Comparison of ENCODE assay signal across 19 cellular contexts in the genomic region with DNA sequence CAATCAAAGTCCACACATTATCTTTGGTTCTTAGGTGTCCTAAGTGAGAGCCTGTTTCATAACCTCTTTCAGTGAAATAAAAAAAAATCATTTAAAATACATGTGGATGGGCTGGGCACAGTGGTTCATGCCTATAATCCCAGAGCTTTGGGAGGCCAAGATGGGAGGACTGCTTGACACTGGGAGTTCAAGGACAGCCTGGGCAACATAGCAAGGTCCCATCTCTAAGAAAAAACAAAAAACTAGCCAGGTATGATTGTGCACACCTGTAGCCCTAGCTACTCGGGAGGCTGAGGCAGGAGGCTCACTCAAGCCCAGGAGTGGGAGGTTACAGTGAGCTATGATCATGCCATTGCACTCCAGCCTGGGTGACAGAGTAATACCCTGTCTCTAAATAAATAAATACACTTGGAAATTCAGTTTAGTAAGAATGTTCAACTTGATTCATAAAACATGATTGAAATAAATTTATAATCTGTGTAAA. TPM values are rescaled to one million over a fixed set of nuclear protein-coding genes. Genes with fewer than 3 reads are reported as not detected.
DNase-seq lines count a peak whose midpoint lies in the region; ATAC-seq and TF ChIP-seq lines count a peak whose summit lies in the region.
"Had no signal": no experiment of that assay in that cellular context is flagged by ENCODE, and none has a peak within 500 bp of the region (broad histone marks: within the 10 kb centered on the region; RNA-seq: fewer than 3 reads in every experiment).

No MANE protein-coding gene starts in this region.

- H3K9me3 ChIP-seq in left ventricle myocardium inferior (replicated peaks), result no peaks in the 10 kb centered on the region
- H3K9me3 ChIP-seq in ascending aorta, result no peaks in the 10 kb centered on the region
- H3K9me3 ChIP-seq in thoracic aorta, result no peaks in the 10 kb centered on the region
- H3K9me3 ChIP-seq: A549 had no signal

- TF ChIP-seq CTCF in left ventricle myocardium inferior (IDR thresholded peaks at IDR 0.05; ENCODE audit: borderline replicate concordance) (no peak), VCaP (conservative IDR thresholded peaks at IDR 0.05) (no peak), ascending aorta (IDR thresholded peaks at IDR 0.05) (no peak), thoracic aorta (IDR thresholded peaks at IDR 0.05) (no peak)

- ATAC-seq in left cardiac atrium (no peak), thoracic aorta (ENCODE audit: insufficient number of reproducible peaks, low FRiP score, low read depth) (no peak)
- ATAC-seq: A549, GM23338, HCT116 had no signal

- intact Hi-C loops in left ventricle myocardium inferior (cut with micrococcal nuclease) (no loop called here), left cardiac atrium (cut with DNase I) (loop anchor here in 1 of 2 donors (5.0 kb wide), 1 partner anchor 37 kb away; the partner anchor contains the start of gene SFT2D1), ascending aorta (cut with DNase I) (no loop called here)

- peaks cover 84% of the 10 kb centered on the region for H3K4me1 ChIP-seq in left ventricle myocardium inferior
- peaks cover 0 to 18% of the 10 kb centered on the region in 2 donors for H3K4me1 ChIP-seq in ascending aorta
- peaks cover 16 to 28% of the 10 kb centered on the region in 2 donors for H3K4me1 ChIP-seq in thoracic aorta (ENCODE audit: control insufficient read depth in 1 of 2, low read depth in 2 of 2)

- H3K27me3 ChIP-seq in left ventricle myocardium inferior (ENCODE audit: low read depth) (no peaks in the 10 kb centered on the region), ascending aorta (no peaks in the 10 kb centered on the region), thoracic aorta (replicated peaks; ENCODE audit: insufficient read depth) (no peaks in the 10 kb centered on the region)

- no peak for DNase-seq in left ventricle myocardium inferior
- no peak for DNase-seq in left cardiac atrium
- DNase-seq in ascending aorta (ENCODE audit: low spot score in 2 of 2), result no peak
- no peak for DNase-seq in thoracic aorta (ENCODE audit: low spot score)
- no peak for DNase-seq in hypothalamus (lab: John Stamatoyannopoulos, UW)
- no peak for DNase-seq in inferior parietal cortex (ENCODE audit: extremely low spot score)
- DNase-seq: 8988T; C1 segment of cervical spinal cord; Calu3; CD4-positive, alpha-beta memory T cell; COR-L47; DMS53; DMS79 treated with DMSO at 0.1 percent for 48 hours; GF-D8; H9 had no signal

- H3K36me3 ChIP-seq in left ventricle myocardium inferior (no peaks in the 10 kb centered on the region), ascending aorta (no peaks in the 10 kb centered on the region), thoracic aorta (no peaks in the 10 kb centered on the region)

- H3K27ac ChIP-seq in left ventricle myocardium inferior (replicated peaks) (peak overlapping the region; percentile 98), VCaP (peak overlapping the region; percentile 46), ascending aorta (peak overlapping the region; percentile 3 to 62), thoracic aorta (peak overlapping the region; percentile 48 to 65)
- H3K27ac ChIP-seq: A549 had no signal

- H3K4me3 ChIP-seq in left ventricle myocardium inferior, result peak overlapping the region; percentile 96
- H3K4me3 ChIP-seq in ascending aorta, result no peak overlapping the region
- no peak overlapping the region for H3K4me3 ChIP-seq in thoracic aorta
- H3K4me3 ChIP-seq: A549, GM23338 had no signal

RNA-seq across cellular contexts. Expression of gene MPC1, which starts 3.6 kb away (rescaled TPM):
- total RNA-seq in left ventricle myocardium inferior, result 531 TPM
- total RNA-seq in left cardiac atrium, result 100 to 1,000 TPM; 273 to 352 TPM
- 23.8 TPM for total RNA-seq in ascending aorta
- 10 to 100 TPM; 43.8 to 56.0 TPM for total RNA-seq in thoracic aorta

RNA-seq across cellular contexts. Expression of gene SFT2D1, which starts 36.8 kb away (rescaled TPM):
- total RNA-seq in left ventricle myocardium inferior (19.3 TPM), left cardiac atrium (10 to 100 TPM; 26.3 to 28.0 TPM), ascending aorta (77.7 TPM), thoracic aorta (10 to 100 TPM; 23.3 to 27.9 TPM)

Comparison
In these comparisons a context has a peak if more than half of its experiments do, and no peak if none do; other contexts are left out.
1. H3K27ac ChIP-seq: peak in every context shown above with its lines; median percentile 98 in left ventricle myocardium inferior; 56 in thoracic aorta; 46 in VCaP; 32 in ascending aorta.